In genomic region chr15:99009741-99010370, GRCh38 we compare ENCODE assay signal across 39 cellular contexts. TPM values are rescaled to one million over a fixed set of nuclear protein-coding genes. Genes with fewer than 3 reads are reported as not detected.
DNase-seq lines count a peak whose midpoint lies in the region; ATAC-seq, FAIRE-seq and TF ChIP-seq lines count a peak whose summit lies in the region.
"Had no signal": no experiment of that assay in that cellular context is flagged by ENCODE, and none has a peak within 500 bp of the region (broad histone marks: within the 10 kb centered on the region; RNA-seq: fewer than 3 reads in every experiment).

No MANE protein-coding gene starts in this region.

- H3K4me3 Mint-ChIP-seq in nephron: no peak overlapping the region
- H3K4me3 Mint-ChIP-seq: activated CD4-positive, alpha-beta memory T cell treated with anti-CD3 and anti-CD28 coated beads, Interleukin-2, amount 10 ng/mL, durations not matched to agents 7 days and 5 days; activated naive CD4-positive, alpha-beta T cell treated with anti-CD3 and anti-CD28 coated beads, Interleukin-2, amount 10 ng/mL, durations not matched to agents 7 days and 5 days; CD4-positive, alpha-beta memory T cell; central memory CD8-positive, alpha-beta T cell had no signal

- peaks cover 38% of the 10 kb centered on the region for H3K4me1 Mint-ChIP-seq in nephron
- H3K4me1 Mint-ChIP-seq: central memory CD8-positive, alpha-beta T cell had no signal

- 58% methylated on average over 8 of the region's 8 CpGs for WGBS in A549 (ENCODE audit: missing lambda C conversion rate)
- 65% methylated on average over 8 of the region's 8 CpGs for WGBS in esophagus muscularis mucosa

- CTCF ChIA-PET in A549 (lab: Yijun Ruan, JAX): interaction anchor here (0.6 to 2.1 kb wide), 6 partner anchors 11 to 581 kb away, joined by 3 to 6 read pairs (median 4); no protein-coding TSS in a partner anchor
- CTCF ChIA-PET in HEK293T (lab: Yijun Ruan, JAX): no interaction called here

- no peaks in the 10 kb centered on the region for H3K36me3 ChIP-seq in esophagus muscularis mucosa
- H3K36me3 ChIP-seq: adrenal gland, heart left ventricle, suprapubic skin had no signal

- no peaks in the 10 kb centered on the region for H3K36me3 Mint-ChIP-seq in nephron (ENCODE audit: low read depth)
- H3K36me3 Mint-ChIP-seq: activated naive CD4-positive, alpha-beta T cell treated with anti-CD3 and anti-CD28 coated beads, Interleukin-2, amount 10 ng/mL, durations not matched to agents 7 days and 5 days; CD4-positive, alpha-beta memory T cell had no signal

- TF ChIP-seq EP300 in A549 (IDR thresholded peaks at IDR 0.05) (no peak), esophagus muscularis mucosa (IDR thresholded peaks at IDR 0.05) (no peak)

- H3K4me3 ChIP-seq in A549 (no peak overlapping the region), esophagus muscularis mucosa (no peak overlapping the region)
- H3K4me3 ChIP-seq: adrenal gland, body of pancreas, GM12878, heart left ventricle, smooth muscle cell, suprapubic skin had no signal

- ATAC-seq in A549: no peak
- ATAC-seq in esophagus mucosa: no peak
- ATAC-seq: body of pancreas, GM12878, heart left ventricle, left ventricle myocardium superior, Panc1 had no signal

- peak overlapping the region in 2 of 3 experiments; percentile 31 to 40 for H3K27ac Mint-ChIP-seq in nephron
- H3K27ac Mint-ChIP-seq: activated CD4-positive, alpha-beta memory T cell treated with anti-CD3 and anti-CD28 coated beads, Interleukin-2, amount 10 ng/mL, durations not matched to agents 7 days and 5 days; activated naive CD4-positive, alpha-beta T cell treated with anti-CD3 and anti-CD28 coated beads, Interleukin-2, amount 10 ng/mL, durations not matched to agents 7 days and 5 days; CD4-positive, alpha-beta memory T cell had no signal

- H3K27ac ChIP-seq in A549: 0 out of 6 replicates have a peak overlapping the region, but pooled peaks of 1 of the 2 experiments have one; percentile 7
- H3K27ac ChIP-seq in esophagus muscularis mucosa (replicated peaks in 1 of 4): no peak overlapping the region
- H3K27ac ChIP-seq: 22Rv1, adrenal gland, body of pancreas, heart left ventricle, suprapubic skin had no signal

- TF ChIP-seq CTCF in A549 (IDR thresholded peaks at IDR 0.05) (no peak), esophagus muscularis mucosa (IDR thresholded peaks at IDR 0.05) (no peak), nephron (IDR thresholded peaks at IDR 0.05; ENCODE audit: unreplicated experiment in 3 of 3) (no peak)

- H3K27me3 ChIP-seq in esophagus muscularis mucosa: no peaks in the 10 kb centered on the region
- H3K27me3 ChIP-seq: adrenal gland, body of pancreas, heart left ventricle, suprapubic skin had no signal

- TF ChIP-seq POLR2A in A549 (IDR thresholded peaks at IDR 0.05; ENCODE audit: low read length) (no peak), esophagus muscularis mucosa (IDR thresholded peaks at IDR 0.05; ENCODE audit: low read depth) (no peak)

- no peaks in the 10 kb centered on the region for H3K9me3 ChIP-seq in A549
- no peaks in the 10 kb centered on the region for H3K9me3 ChIP-seq in esophagus muscularis mucosa
- H3K9me3 ChIP-seq: adrenal gland, body of pancreas, heart left ventricle, suprapubic skin had no signal

- no peak for FAIRE-seq in A549 (lab: Jason Lieb, UNC)
- FAIRE-seq: D721Med, endothelial cell of umbilical vein, GM12878, kidney had no signal

- H3K4me1 ChIP-seq in A549 (peaks cover 14% of the 10 kb centered on the region), esophagus muscularis mucosa (peaks cover under 1 to 7% (median 6%) of the 10 kb centered on the region in 4 donors)
- H3K4me1 ChIP-seq: adrenal gland had no signal

- no peak for DNase-seq in A549 (ENCODE audit: low read depth in 1 of 2, low spot score in 1 of 2)
- DNase-seq in HEK293T (ENCODE audit: extremely low spot score): no peak
- peak; percentile 21 for DNase-seq in esophagus muscularis mucosa (ENCODE audit: extremely low spot score)
- no peak for DNase-seq in NK-92 (lab: John Stamatoyannopoulos, UW; ENCODE audit: unreplicated experiment)
- no peak for DNase-seq in NCI-H187 (lab: John Stamatoyannopoulos, UW)
- DNase-seq in activated effector memory CD4-positive, alpha-beta T cell treated with Interleukin-2 at 50 U/mL for 16 hours: no peak
- DNase-seq: activated CD4-positive, alpha-beta memory T cell treated with anti-CD3 and anti-CD28 coated beads, Interleukin-2, amount 10 ng/mL, durations not matched to agents 7 days and 5 days; activated CD8-positive, alpha-beta memory T cell treated with anti-CD3 and anti-CD28 coated beads, Interleukin-2, amount 50 U/mL, for 48 hours; activated naive CD4-positive, alpha-beta T cell treated with anti-CD3 and anti-CD28 coated beads, Interleukin-2, amount 10 ng/mL, durations not matched to agents 7 days and 5 days; adrenal gland; AML-193; body of pancreas; CD4-positive, alpha-beta memory T cell; HCEC 1CT; heart left ventricle; Karpas-422; kidney; left ventricle myocardium superior; naive B cell; NCI-H1417 treated with DMSO at 0.1 percent for 48 hours; NCI-H2081 treated with DMSO at 0.1 percent for 48 hours; NCI-H226; NCI-H526 treated with DMSO at 0.1 percent for 48 hours; occipital lobe; SHP77 treated with DMSO at 0.1 percent for 48 hours; stimulated activated naive CD4-positive, alpha-beta T cell had no signal

- TF ChIP-seq RAD21 in A549 (conservative IDR thresholded peaks at IDR 0.05 in 1 of 2, IDR thresholded peaks at IDR 0.05 in 1 of 2): no peak

- H3K4me2 ChIP-seq in A549: peak overlapping the region; percentile 2; the same call in 1 of the 3 replicates
- H3K4me2 ChIP-seq: smooth muscle cell had no signal

- POLR2A ChIA-PET in A549 (lab: Yijun Ruan, JAX): interaction anchor here (0.6 kb wide), 1 partner anchor 56 kb away, joined by 4 read pairs; no protein-coding TSS in a partner anchor
- POLR2A ChIA-PET in HEK293T (lab: Yijun Ruan, JAX): no interaction called here

- H3K9me3 Mint-ChIP-seq in nephron: no peaks in the 10 kb centered on the region
- H3K9me3 Mint-ChIP-seq: activated CD4-positive, alpha-beta memory T cell treated with anti-CD3 and anti-CD28 coated beads, Interleukin-2, amount 10 ng/mL, durations not matched to agents 7 days and 5 days; activated naive CD4-positive, alpha-beta T cell treated with anti-CD3 and anti-CD28 coated beads, Interleukin-2, amount 10 ng/mL, durations not matched to agents 7 days and 5 days; central memory CD8-positive, alpha-beta T cell had no signal

- peaks cover 3% of the 10 kb centered on the region for H3K27me3 Mint-ChIP-seq in nephron (ENCODE audit: low read depth)
- H3K27me3 Mint-ChIP-seq: central memory CD8-positive, alpha-beta T cell had no signal

- intact Hi-C loops in esophagus muscularis mucosa (cut with DNase I): no loop called here

TF ChIP-seq in A549, 52 proteins besides CTCF, POLR2A, EP300 and RAD21 (continues in another document):
- TF ChIP-seq POLR2AphosphoS2 (conservative IDR thresholded peaks at IDR 0.05; ENCODE audit: low read length) (no peak), MAFK (IDR thresholded peaks at IDR 0.05; ENCODE audit: partially characterized antibody) (no peak), EHMT2 (IDR thresholded peaks at IDR 0.05; ENCODE audit: low read depth) (no peak), PHF8 (IDR thresholded peaks at IDR 0.05; ENCODE audit: borderline replicate concordance, low read depth) (no peak), EHF (CRISPR knock-in tag; IDR thresholded peaks at IDR 0.05) (no peak)

TF ChIP-seq in HEK293T, 16 proteins besides CTCF, POLR2A, EP300 and RAD21:
- TF ChIP-seq BHLHE40 (IDR thresholded peaks at IDR 0.05; ENCODE audit: borderline replicate concordance): no peak
- TF ChIP-seq LEF1 (IDR thresholded peaks at IDR 0.05; ENCODE audit: borderline replicate concordance): no peak
- TF ChIP-seq CTBP1 (IDR thresholded peaks at IDR 0.05; ENCODE audit: borderline replicate concordance): 0 out of 2 replicates have a peak, but pooled peaks have one; percentile 43
- no peak for TF ChIP-seq SP1 (IDR thresholded peaks at IDR 0.05)
- peak; percentile 84 for TF ChIP-seq PKNOX1 (IDR thresholded peaks at IDR 0.05)
- no peak for TF ChIP-seq ZNF384 (IDR thresholded peaks at IDR 0.05)
TF ChIP-seq in HEK293T: peak in this region for 2.

RNA-seq across cellular contexts. Expression of gene PGPEP1L, which starts 2.3 kb away (rescaled TPM):
- polyA plus RNA-seq in A549 (2011; rRNA removed): not detected in 2 replicates
- polyA plus RNA-seq in A549 (2012; cell fraction: cytosol; rRNA removed): 0.03 TPM in 1 of 2 replicates, not detected in the other
- polyA plus RNA-seq in A549 (2012; cell fraction: nucleus; rRNA removed): 0.13 TPM in 1 of 2 replicates, not detected in the other
- not detected in 3 replicates for polyA plus RNA-seq in A549 (2017; fragmentation: RNase III; extraction: RNeasy Plus Mini Kit Qiagen cat#74134 plus additional on column Dnase treatment)
- polyA minus RNA-seq in A549 (2011; rRNA and poly(A)+ RNA removed): 0.24 TPM in 1 of 2 replicates, not detected in the other
- 1 to 10 TPM in 1 of 4 donors, not detected in 3; 1.3 TPM for total RNA-seq in esophagus muscularis mucosa
- total RNA-seq in esophagus mucosa: not detected
- total RNA-seq: activated CD4-positive, alpha-beta memory T cell treated with anti-CD3 and anti-CD28 coated beads, Interleukin-2, amount 10 ng/mL, durations not matched to agents 7 days and 5 days; adrenal gland; body of pancreas; CD4-positive, alpha-beta memory T cell; Daoy; endothelial cell of umbilical vein; GM12878; smooth muscle cell; suprapubic skin; T-helper 2 cell treated with Interferon-gamma antibody and Interleukin-4, amounts not matched to agents 100 ng/mL and 5 ng/mL, for 36 hours; ureter had no signal
- polyA plus RNA-seq: CD4-positive, alpha-beta memory T cell; endothelial cell of umbilical vein; GM12878; smooth muscle cell had no signal
